In genomic region chr2:100367163-100367562, GRCh38 we compare ENCODE assay signal across 18 cellular contexts. TPM values are rescaled to one million over a fixed set of nuclear protein-coding genes. Genes with fewer than 3 reads are reported as not detected.
DNase-seq lines count a peak whose midpoint lies in the region; ATAC-seq, FAIRE-seq and TF ChIP-seq lines count a peak whose summit lies in the region.
"Had no signal": no experiment of that assay in that cellular context is flagged by ENCODE, and none has a peak within 500 bp of the region (broad histone marks: within the 10 kb centered on the region; RNA-seq: fewer than 3 reads in every experiment).

No MANE protein-coding gene starts in this region.

- H3K4ac ChIP-seq in mesendoderm (ENCODE audit: low read depth, low read length) = no peak overlapping the region

- H3K27me3 Mint-ChIP-seq in stimulated activated naive CD8-positive, alpha-beta T cell treated with anti-CD3 and anti-CD28 coated beads, Interleukin-15, amount 100 ng/mL, for 72 hours = peaks cover 16% of the 10 kb centered on the region

- peak overlapping the region; percentile 4 for H3K4me2 ChIP-seq in Loucy (ENCODE audit: low read depth, low read length, poor library complexity, severe bottlenecking)
- H3K4me2 ChIP-seq in mesendoderm (ENCODE audit: low read length) = no peak overlapping the region

- no peaks in the 10 kb centered on the region for H3K9me2 ChIP-seq in Loucy (replicated peaks; ENCODE audit: low read depth, low read length)

- FAIRE-seq in GM12891 (lab: Jason Lieb, UNC) = peak; percentile 76
- FAIRE-seq: GM12878, H54 had no signal

- no peaks in the 10 kb centered on the region for H3K9me3 ChIP-seq in Loucy (ENCODE audit: insufficient read depth, low read depth, low read length)
- H3K9me3 ChIP-seq in breast epithelium = peaks cover 8 to 22% of the 10 kb centered on the region in 2 donors
- H3K9me3 ChIP-seq: SJSA1 had no signal

- peaks cover 24 to 39% of the 10 kb centered on the region in 2 donors for H3K9me3 Mint-ChIP-seq in stimulated activated naive CD8-positive, alpha-beta T cell treated with anti-CD3 and anti-CD28 coated beads, Interleukin-15, amount 100 ng/mL, for 72 hours

- H3K23ac ChIP-seq in mesendoderm (ENCODE audit: low read length) = no peak overlapping the region

- in situ Hi-C loops in GM13977 (cut with MboI; ENCODE audit: low pct_unique_long_range_greater_than_20kb, low sequenced_read_pairs, unreplicated experiment) = no loop called here

- no peak overlapping the region for H4K8ac ChIP-seq in mesendoderm (ENCODE audit: low read depth, low read length)

- H3K27me3 ChIP-seq in Loucy (ENCODE audit: insufficient read depth, low read length, poor library complexity, severe bottlenecking) = no peaks in the 10 kb centered on the region
- H3K27me3 ChIP-seq in mesendoderm (ENCODE audit: insufficient read depth, low read length, poor library complexity) = no peaks in the 10 kb centered on the region
- no peaks in the 10 kb centered on the region for H3K27me3 ChIP-seq in breast epithelium
- H3K27me3 ChIP-seq: SJSA1 had no signal

- H3K56ac ChIP-seq in mesendoderm (ENCODE audit: low read length) = no peak overlapping the region

- H2AFZ ChIP-seq in Loucy (ENCODE audit: low read length) = peak overlapping the region; percentile 58; the same call in 1 of the 2 replicates

- H3F3A ChIP-seq in Loucy (ENCODE audit: low read depth) = no peaks in the 10 kb centered on the region

- H2BK120ac ChIP-seq in mesendoderm (ENCODE audit: low read depth, low read length) = no peak overlapping the region

- no CpG with 5 or more reads among the region's 1 CpG for WGBS in mesendoderm (ENCODE audit: extremely low coverage, insufficient coverage, low lambda C conversion rate)

- peaks cover 5% of the 10 kb centered on the region for H3K4me1 ChIP-seq in Loucy (ENCODE audit: insufficient read depth, low read length, poor library complexity, severe bottlenecking)
- no peaks in the 10 kb centered on the region for H3K4me1 ChIP-seq in mesendoderm (ENCODE audit: control insufficient read depth, low read depth, low read length)
- no peaks in the 10 kb centered on the region for H3K4me1 ChIP-seq in breast epithelium
- H3K4me1 ChIP-seq: SJSA1 had no signal

- H4K5ac ChIP-seq in mesendoderm (ENCODE audit: low read length) = no peak overlapping the region

- H2AK5ac ChIP-seq in mesendoderm (ENCODE audit: low read length) = no peak overlapping the region

- DNase-seq in GM12891 (ENCODE audit: insufficient read length, low spot score) (no peak), SIG-M5 treated with dmso at 0.1 percent for 504 hours (lab: John Stamatoyannopoulos, UW; ENCODE audit: unreplicated experiment) (peak; percentile 28), mesendoderm (peak; percentile 41), breast epithelium (ENCODE audit: low spot score in 2 of 2) (no peak), GM13977 (ENCODE audit: low spot score) (no peak)
- DNase-seq in stimulated activated naive CD8-positive, alpha-beta T cell treated with anti-CD3 and anti-CD28 coated beads, Interleukin-15, amount 100 ng/mL, for 72 hours = no peak
- DNase-seq: C1 segment of cervical spinal cord, DMS79 treated with DMSO at 0.1 percent for 48 hours, NCI-H1105, NCI-H1694, NCI-H524, OCI-M1, RPMI8226 had no signal

- TF ChIP-seq POLR2A in GM12891 (IDR thresholded peaks at IDR 0.05; ENCODE audit: low read depth, low read length) (no peak), breast epithelium (IDR thresholded peaks at IDR 0.05) (no peak)

- H3K36me3 ChIP-seq in Loucy (ENCODE audit: insufficient read depth, low read length) (no peaks in the 10 kb centered on the region), mesendoderm (ENCODE audit: control insufficient read depth, insufficient read depth, low read length) (no peaks in the 10 kb centered on the region), breast epithelium (no peaks in the 10 kb centered on the region)
- H3K36me3 ChIP-seq: SJSA1 had no signal

- no peak overlapping the region for H3K27ac Mint-ChIP-seq in stimulated activated naive CD8-positive, alpha-beta T cell treated with anti-CD3 and anti-CD28 coated beads, Interleukin-15, amount 100 ng/mL, for 72 hours

- no peak overlapping the region for H3K4me3 ChIP-seq in Loucy (ENCODE audit: low read length, poor library complexity, severe bottlenecking)
- H3K4me3 ChIP-seq in mesendoderm (ENCODE audit: low read length) = no peak overlapping the region
- H3K4me3 ChIP-seq in breast epithelium = no peak overlapping the region
- H3K4me3 ChIP-seq: GM12878, SJSA1 had no signal

- H3K79me2 ChIP-seq in Loucy (ENCODE audit: insufficient read depth, low read length) = no peaks in the 10 kb centered on the region
- no peaks in the 10 kb centered on the region for H3K79me2 ChIP-seq in mesendoderm (ENCODE audit: control insufficient read depth, insufficient read depth, low read length)

- no peak for TF ChIP-seq CTCF in Loucy (conservative IDR thresholded peaks at IDR 0.05; ENCODE audit: low read length)
- TF ChIP-seq CTCF in breast epithelium (IDR thresholded peaks at IDR 0.05) = no peak
- no peak for TF ChIP-seq CTCF in GM13977 (IDR thresholded peaks at IDR 0.05; ENCODE audit: extremely low read depth, insufficient read depth, missing control alignments)

- intact Hi-C loops in breast epithelium (cut with DNase I; ENCODE audit: low total_unique reads) = no loop called here

- no peak overlapping the region for H3K18ac ChIP-seq in mesendoderm (ENCODE audit: low read length)

- H3K9ac ChIP-seq in Loucy (ENCODE audit: low read depth, low read length, poor library complexity, severe bottlenecking) (no peak overlapping the region), mesendoderm (ENCODE audit: low read length) (no peak overlapping the region)

- ATAC-seq in stimulated activated naive CD8-positive, alpha-beta T cell treated with anti-CD3 and anti-CD28 coated beads, Interleukin-15, amount 100 ng/mL, for 72 hours = no peak
- ATAC-seq: GM12878 had no signal

- no peaks in the 10 kb centered on the region for H4K20me1 ChIP-seq in Loucy (ENCODE audit: insufficient read depth, low read length, poor library complexity, severe bottlenecking)

- no peak overlapping the region for H2BK15ac ChIP-seq in mesendoderm (replicated peaks; ENCODE audit: low read depth)

- no peak overlapping the region for H3K27ac ChIP-seq in mesendoderm (ENCODE audit: low read depth, low read length)
- H3K27ac ChIP-seq in breast epithelium = no peak overlapping the region
- H3K27ac ChIP-seq: SJSA1 had no signal

- H2BK5ac ChIP-seq in mesendoderm (ENCODE audit: low read length) = no peak overlapping the region

- H3K4me3 Mint-ChIP-seq in stimulated activated naive CD8-positive, alpha-beta T cell treated with anti-CD3 and anti-CD28 coated beads, Interleukin-15, amount 100 ng/mL, for 72 hours = no peak overlapping the region

- H3K4me1 Mint-ChIP-seq in stimulated activated naive CD8-positive, alpha-beta T cell treated with anti-CD3 and anti-CD28 coated beads, Interleukin-15, amount 100 ng/mL, for 72 hours = no peaks in the 10 kb centered on the region

- H3K79me1 ChIP-seq in mesendoderm (ENCODE audit: low read length) = no peaks in the 10 kb centered on the region

TF ChIP-seq in GM12891, 5 proteins besides CTCF, POLR2A, EP300 and RAD21:
- TF ChIP-seq POU2F2 (IDR thresholded peaks at IDR 0.05; ENCODE audit: low read depth, low read length) (no peak), SPI1 (IDR thresholded peaks at IDR 0.05; ENCODE audit: low read depth, low read length) (no peak), PAX5 (IDR thresholded peaks at IDR 0.05; ENCODE audit: insufficient read depth, low read length, severe bottlenecking) (no peak), POLR2AphosphoS5 (IDR thresholded peaks at IDR 0.05; ENCODE audit: low read depth, low read length) (no peak), TAF1 (IDR thresholded peaks at IDR 0.05; ENCODE audit: low read depth, low read length) (no peak)
TF ChIP-seq in GM12891: peak in this region for 0.

RNA-seq across cellular contexts. Expression of gene LONRF2, which starts 44.9 kb away (rescaled TPM):
- 0.03 TPM for polyA plus RNA-seq in GM12891 (2012; ENCODE audit: low read depth, missing spikeins)
- 0.04 TPM for polyA plus RNA-seq in mesendoderm (2013, experiment 1 of 2)
- 0.07 TPM for polyA plus RNA-seq in mesendoderm (2013, experiment 2 of 2)
- total RNA-seq in breast epithelium = 10 to 100 TPM in 2 of 3 donors, 1 to 10 TPM in 1; 5.1 to 24.9 (median 19.9) TPM
- total RNA-seq: SJSA1 had no signal

RNA-seq across cellular contexts. Expression of gene CHST10, which starts 50.3 kb away (rescaled TPM):
- 9.6 TPM for polyA plus RNA-seq in GM12891 (2012; ENCODE audit: low read depth, missing spikeins)
- 14.5 TPM for polyA plus RNA-seq in mesendoderm (2013, experiment 1 of 2)
- polyA plus RNA-seq in mesendoderm (2013, experiment 2 of 2) = 14.4 TPM
- total RNA-seq in breast epithelium = 10 to 100 TPM in 1 of 3 donors, 1 to 10 TPM in 2; 4.5 to 17.0 (median 8.3) TPM
- total RNA-seq: HT-29 had no signal

Comparison
In these comparisons a context has a peak if more than half of its experiments do, and no peak if none do; other contexts are left out.
1. DNase-seq: peak in SIG-M5 treated with dmso at 0.1 percent for 504 hours (single experiment) and mesendoderm (single experiment); none in GM12891 (single experiment), breast epithelium (0 of 2), stimulated activated naive CD8-positive, alpha-beta T cell treated with anti-CD3 and anti-CD28 coated beads, Interleukin-15, amount 100 ng/mL, for 72 hours (0 of 2) and GM13977 (single experiment).